16 cellular contexts compared by ENCODE assay signal in genomic region chr10:18576586-18576985, GRCh38.
"Had no signal": no experiment of that assay in that cellular context is flagged by ENCODE, and none has a peak within 500 bp of the region (broad histone marks: within the 10 kb centered on the region; RNA-seq: fewer than 3 reads in every experiment).

No MANE protein-coding gene starts in this region.

- ATAC-seq: foreskin keratinocyte, gastroesophageal sphincter, heart left ventricle, left cardiac atrium, left lung, left ventricle myocardium superior, lower lobe of right lung, mucosa of descending colon had no signal

- H3K4me3 ChIP-seq: coronary artery, dorsolateral prefrontal cortex, esophagus muscularis mucosa, gastroesophageal sphincter, heart left ventricle, left lung, lower lobe of right lung, mucosa of descending colon had no signal

- H3K9me3 ChIP-seq: esophagus muscularis mucosa, gastroesophageal sphincter, lower lobe of right lung had no signal

- H3K27ac ChIP-seq: coronary artery, dorsolateral prefrontal cortex, esophagus muscularis mucosa, foreskin keratinocyte, gastroesophageal sphincter, heart left ventricle, left lung, lower lobe of right lung had no signal

- H3K27me3 ChIP-seq: dorsolateral prefrontal cortex, esophagus muscularis mucosa, foreskin keratinocyte, gastroesophageal sphincter, heart left ventricle, left lung had no signal

- H3K4me1 ChIP-seq: esophagus muscularis mucosa, foreskin keratinocyte, gastroesophageal sphincter, heart left ventricle, left lung, lower lobe of right lung had no signal

- DNase-seq: dermis blood vessel endothelial cell; dorsolateral prefrontal cortex; effector CD4-positive, alpha-beta T cell; effector memory CD4-positive, alpha-beta T cell; foreskin keratinocyte; heart left ventricle; hippocampal formation; left cardiac atrium; left lung; left ventricle myocardium superior; lower lobe of right lung; mesenchymal stem cell; mucosa of descending colon had no signal
